Comparison of ENCODE assay signal across 8 cellular contexts in the genomic region with DNA sequence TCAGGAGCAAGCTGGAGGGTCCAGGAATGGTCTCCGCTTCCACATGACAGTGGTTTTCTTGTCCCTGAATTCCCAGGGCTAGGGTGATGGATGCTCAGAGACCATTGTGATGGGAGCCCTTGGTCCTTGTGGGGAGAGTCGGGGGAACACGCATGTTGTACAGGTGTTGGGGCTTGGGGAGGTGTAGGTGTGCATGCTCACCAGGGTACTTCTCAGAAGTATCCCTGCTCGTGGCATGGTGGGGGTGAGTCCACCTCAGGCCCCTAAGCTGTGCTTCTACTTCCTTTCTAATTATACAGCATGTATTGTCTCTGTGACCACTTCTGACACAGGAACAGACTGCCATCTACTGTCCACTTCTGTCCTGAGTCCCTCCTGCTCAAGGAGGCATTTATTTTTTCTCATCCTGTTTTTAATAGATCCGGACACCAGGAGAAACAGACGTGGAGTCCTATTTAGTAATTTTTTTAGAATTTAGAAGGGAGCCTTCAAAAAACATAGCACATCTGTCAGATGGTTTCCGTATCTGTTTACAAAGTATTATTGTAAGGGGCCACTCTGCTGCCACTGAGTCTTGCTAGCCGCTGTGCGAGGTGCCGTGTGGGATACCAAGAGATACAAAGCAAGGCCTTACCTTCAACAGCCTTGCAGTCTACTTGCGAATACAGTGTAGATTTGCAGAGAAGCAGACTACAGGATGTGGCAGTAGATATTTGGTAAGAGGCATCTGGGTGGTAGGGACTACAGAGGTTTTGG.
DNase-seq lines count a peak whose midpoint lies in the region; ATAC-seq, FAIRE-seq and TF ChIP-seq lines count a peak whose summit lies in the region.

No MANE protein-coding gene starts in this region.

- no peak overlapping the region for H3K9ac ChIP-seq in Loucy (ENCODE audit: low read depth, low read length, poor library complexity, severe bottlenecking)

- no peak overlapping the region for H3K4me2 ChIP-seq in Loucy (ENCODE audit: low read depth, low read length, poor library complexity, severe bottlenecking)

- H3K4me3 ChIP-seq in Loucy (ENCODE audit: low read length, poor library complexity, severe bottlenecking) (no peak overlapping the region), WERI-Rb-1 (ENCODE audit: low read depth, low read length) (no peak overlapping the region)

- no peak overlapping the region for H2AFZ ChIP-seq in Loucy (ENCODE audit: low read length)

- DNase-seq in DMS153 treated with DMSO at 0.1 percent for 48 hours (lab: John Stamatoyannopoulos, UW; ENCODE audit: unreplicated experiment) (peak; percentile 63), WERI-Rb-1 (peak; percentile 56), iPS-NIHi7 (ENCODE audit: extremely low spot score) (peak; percentile 64), urothelium cell line (ENCODE audit: low spot score) (peak; percentile 80), AG08396 (ENCODE audit: low spot score) (no peak)

- H3K27me3 ChIP-seq in Loucy (ENCODE audit: insufficient read depth, low read length, poor library complexity, severe bottlenecking) = no peaks in the 10 kb centered on the region
- no peaks in the 10 kb centered on the region for H3K27me3 ChIP-seq in WERI-Rb-1 (ENCODE audit: insufficient read depth, low read depth, severe bottlenecking)

- H3K9me2 ChIP-seq in Loucy (replicated peaks; ENCODE audit: low read depth, low read length) = no peaks in the 10 kb centered on the region

- ATAC-seq in GM21786 (IDR thresholded peaks at IDR 0.05; ENCODE audit: unreplicated experiment) = no peak
- no peak for ATAC-seq in HG02970 (IDR thresholded peaks at IDR 0.05; ENCODE audit: low FRiP score, unreplicated experiment)

- H3F3A ChIP-seq in Loucy (ENCODE audit: low read depth) = no peaks in the 10 kb centered on the region

- TF ChIP-seq CTCF in Loucy (conservative IDR thresholded peaks at IDR 0.05; ENCODE audit: low read length) (peak; percentile 71), WERI-Rb-1 (IDR thresholded peaks at IDR 0.05; ENCODE audit: low read depth, low read length) (peak; percentile 70)

- no peaks in the 10 kb centered on the region for H3K79me2 ChIP-seq in Loucy (ENCODE audit: insufficient read depth, low read length)

- peak; percentile 53 for FAIRE-seq in urothelium cell line (lab: Jason Lieb, UNC)

- no peak overlapping the region for H3K27ac ChIP-seq in WERI-Rb-1

- no peaks in the 10 kb centered on the region for H3K36me3 ChIP-seq in Loucy (ENCODE audit: insufficient read depth, low read length)
- H3K36me3 ChIP-seq in WERI-Rb-1 = no peaks in the 10 kb centered on the region

- H3K9me3 ChIP-seq in Loucy (ENCODE audit: insufficient read depth, low read depth, low read length) (no peaks in the 10 kb centered on the region), WERI-Rb-1 (ENCODE audit: severe bottlenecking) (no peaks in the 10 kb centered on the region)

- no peaks in the 10 kb centered on the region for H3K4me1 ChIP-seq in Loucy (ENCODE audit: insufficient read depth, low read length, poor library complexity, severe bottlenecking)

- no peaks in the 10 kb centered on the region for H4K20me1 ChIP-seq in Loucy (ENCODE audit: insufficient read depth, low read length, poor library complexity, severe bottlenecking)
